ENCODE assay signal across 23 cellular contexts in genomic region chr16:13076878-13077277, GRCh38.
"Had no signal": no experiment of that assay in that cellular context is flagged by ENCODE, and none has a peak within 500 bp of the region (broad histone marks: within the 10 kb centered on the region; RNA-seq: fewer than 3 reads in every experiment).

No MANE protein-coding gene starts in this region.

- H3K27ac ChIP-seq: coronary artery, dorsolateral prefrontal cortex, esophagus muscularis mucosa, foreskin keratinocyte, gastroesophageal sphincter, heart right ventricle, left ventricle myocardium inferior, lower lobe of right lung had no signal

- H3K4me3 Mint-ChIP-seq: mesothelial cell of epicardium, naive B cell had no signal

- DNase-seq: dermis blood vessel endothelial cell; dorsolateral prefrontal cortex; effector CD4-positive, alpha-beta T cell; effector memory CD4-positive, alpha-beta T cell; foreskin keratinocyte; head of caudate nucleus; heart right ventricle; hippocampal formation; left cardiac atrium; left ventricle myocardium inferior; lower lobe of right lung; mesenchymal stem cell; mucosa of descending colon; naive B cell had no signal

- H3K36me3 ChIP-seq: esophagus muscularis mucosa, gastroesophageal sphincter, heart right ventricle, left ventricle myocardium inferior, lower lobe of right lung had no signal

- H3K27me3 ChIP-seq: foreskin keratinocyte had no signal

- H3K4me1 ChIP-seq: esophagus muscularis mucosa, foreskin keratinocyte, gastroesophageal sphincter, heart right ventricle, left ventricle myocardium inferior, lower lobe of right lung had no signal

- ATAC-seq: foreskin keratinocyte, gastroesophageal sphincter, heart right ventricle, left cardiac atrium, lower lobe of right lung, mucosa of descending colon had no signal

- H3K4me3 ChIP-seq: coronary artery, dorsolateral prefrontal cortex, esophagus muscularis mucosa, gastroesophageal sphincter, heart right ventricle, left ventricle myocardium inferior, lower lobe of right lung, mucosa of descending colon had no signal

- H3K27ac Mint-ChIP-seq: mesothelial cell of epicardium, naive B cell had no signal

- H3K36me3 Mint-ChIP-seq: mesothelial cell of epicardium, naive B cell had no signal

- H3K9me3 ChIP-seq: esophagus muscularis mucosa, gastroesophageal sphincter, heart right ventricle, left ventricle myocardium inferior, lower lobe of right lung, mucosa of descending colon had no signal

- H3K9me3 Mint-ChIP-seq: mesothelial cell of epicardium had no signal

- FAIRE-seq: colon, endothelial cell of umbilical vein, frontal cortex, islet of Langerhans, keratinocyte had no signal

- H3K4me1 Mint-ChIP-seq: mesothelial cell of epicardium, naive B cell had no signal
